Comparison of ENCODE assay signal across 32 cellular contexts in the genomic region with DNA sequence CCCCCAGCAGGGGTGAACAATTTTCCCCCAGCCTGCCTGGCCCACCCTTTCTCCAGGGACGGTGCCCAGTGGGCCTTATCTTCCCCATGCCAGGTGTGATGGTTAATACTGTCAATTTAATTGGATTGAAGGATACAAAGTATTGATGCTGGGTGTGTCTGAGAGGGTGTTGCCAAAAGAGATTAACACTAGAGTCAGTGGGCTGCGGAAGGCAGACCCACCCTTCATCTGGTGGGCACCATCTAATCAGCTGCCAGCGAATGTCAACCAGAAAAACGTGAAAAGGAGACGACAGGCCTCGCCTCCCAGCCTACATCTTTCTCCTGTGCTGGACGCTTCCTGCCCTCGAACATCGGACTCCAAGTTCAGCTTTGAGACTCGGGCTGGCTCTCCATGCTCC. TPM values are rescaled to one million over a fixed set of nuclear protein-coding genes. Genes with fewer than 3 reads are reported as not detected.
"Had no signal": no experiment of that assay in that cellular context is flagged by ENCODE, and none has a peak within 500 bp of the region (broad histone marks: within the 10 kb centered on the region; RNA-seq: fewer than 3 reads in every experiment).

No MANE protein-coding gene starts in this region.

- H3K4me3 ChIP-seq: colonic mucosa, esophagus squamous epithelium, gastrocnemius medialis, heart right ventricle, left lung, lower lobe of right lung, mucosa of descending colon had no signal

- ATAC-seq: effector memory CD8-positive, alpha-beta T cell; esophagus mucosa; gastrocnemius medialis; heart right ventricle; left cardiac atrium; left lung; left ventricle myocardium superior; lower lobe of right lung; mucosa of descending colon had no signal

- H3K36me3 Mint-ChIP-seq: mesothelial cell of epicardium, naive B cell had no signal

- H3K4me1 Mint-ChIP-seq: endodermal cell, mesothelial cell of epicardium had no signal

- DNase-seq: colonic mucosa; cortex of kidney; effector CD8-positive, alpha-beta T cell; effector memory CD8-positive, alpha-beta T cell; endodermal cell; erythroblast; esophagus squamous epithelium; foreskin fibroblast; foreskin melanocyte; gastrocnemius medialis; glutamatergic neuron; head of caudate nucleus; heart right ventricle; hippocampal formation; left cardiac atrium; left lung; left ventricle myocardium superior; lower lobe of right lung; mesenchymal stem cell; mucosa of descending colon; naive B cell had no signal

- H3K27ac ChIP-seq: colonic mucosa, epithelial cell of prostate, esophagus squamous epithelium, gastrocnemius medialis, heart right ventricle, left lung, lower lobe of right lung had no signal

- H3K27me3 Mint-ChIP-seq: effector memory CD8-positive, alpha-beta T cell had no signal

- H3K9me3 Mint-ChIP-seq: dendritic cell treated with granulocyte-macrophage colony-stimulating factor and Interleukin-4, amounts not matched to agents 40 ng/mL and 50 ng/mL, for 4 days; effector memory CD8-positive, alpha-beta T cell; endodermal cell; mesothelial cell of epicardium; naive B cell had no signal

- H3K36me3 ChIP-seq: colonic mucosa had no signal

- H3K27ac Mint-ChIP-seq: dendritic cell treated with granulocyte-macrophage colony-stimulating factor and Interleukin-4, amounts not matched to agents 40 ng/mL and 50 ng/mL, for 4 days; effector memory CD8-positive, alpha-beta T cell; endodermal cell; mesothelial cell of epicardium had no signal

- H3K27me3 ChIP-seq: colonic mucosa, heart right ventricle, left lung had no signal

- H3K9me3 ChIP-seq: colonic mucosa, esophagus squamous epithelium, gastrocnemius medialis, heart right ventricle, left lung, lower lobe of right lung, mucosa of descending colon had no signal

- H3K4me3 Mint-ChIP-seq: dendritic cell treated with granulocyte-macrophage colony-stimulating factor and Interleukin-4, amounts not matched to agents 40 ng/mL and 50 ng/mL, for 4 days; effector memory CD8-positive, alpha-beta T cell; endodermal cell; mesothelial cell of epicardium; naive B cell had no signal

RNA-seq across cellular contexts. Expression of a gene that starts 5.6 kb away (rescaled TPM):
- total RNA-seq: colonic mucosa, dermis microvascular lymphatic vessel endothelial cell, endodermal cell, gastrocnemius medialis, glomerular endothelial cell, kidney epithelial cell, lung microvascular endothelial cell, myocyte had no signal
- polyA plus RNA-seq: keratinocyte had no signal

RNA-seq across cellular contexts. Expression of a gene that starts 16.4 kb away (rescaled TPM):
- total RNA-seq: dermis microvascular lymphatic vessel endothelial cell, glomerular endothelial cell, lung microvascular endothelial cell, mesenteric fat pad had no signal
